In genomic region chr19:42203700-42204099, GRCh38 we compare ENCODE assay signal across 20 cellular contexts. TPM values are rescaled to one million over a fixed set of nuclear protein-coding genes. Genes with fewer than 3 reads are reported as not detected.
DNase-seq lines count a peak whose midpoint lies in the region; ATAC-seq, FAIRE-seq and TF ChIP-seq lines count a peak whose summit lies in the region.
"Had no signal": no experiment of that assay in that cellular context is flagged by ENCODE, and none has a peak within 500 bp of the region (broad histone marks: within the 10 kb centered on the region; RNA-seq: fewer than 3 reads in every experiment).

No MANE protein-coding gene starts in this region.

- no peak overlapping the region for H3K4me2 ChIP-seq in Karpas-422 (ENCODE audit: low read depth, low read length, poor library complexity, severe bottlenecking)
- no peak overlapping the region for H3K4me2 ChIP-seq in K562 (ENCODE audit: insufficient read depth, low read length)
- no peak overlapping the region for H3K4me2 ChIP-seq in osteoblast (ENCODE audit: insufficient read depth, low read length)

- H3K36me3 ChIP-seq in Karpas-422 (ENCODE audit: insufficient read depth, low read length): peaks cover 16% of the 10 kb centered on the region
- H3K36me3 ChIP-seq in K562 (ENCODE audit: control insufficient read depth, insufficient read depth, low read length): peaks cover 95% of the 10 kb centered on the region
- peaks cover 36% of the 10 kb centered on the region for H3K36me3 ChIP-seq in osteoblast (ENCODE audit: insufficient read depth, low read length)

- no peak for TF ChIP-seq EP300 in K562 (IDR thresholded peaks at IDR 0.05; ENCODE audit: low read length)

- BruUV-seq in K562 (replicated peaks; lab: Mats Ljungman, UMichigan): no TSS peak

- no peaks in the 10 kb centered on the region for H3K27me3 Mint-ChIP-seq in activated CD8-positive, alpha-beta memory T cell treated with anti-CD3 and anti-CD28 coated beads, Interleukin-2, amount 10 ng/mL, durations not matched to agents 7 days and 5 days

- H3K4me1 ChIP-seq in Karpas-422 (ENCODE audit: low read length) (peaks cover 18% of the 10 kb centered on the region), K562 (replicated peaks in 1 of 2; ENCODE audit: control insufficient read depth in 2 of 2, insufficient read depth in 2 of 2, low read length in 2 of 2) (peaks cover 50 to 51% of the 10 kb centered on the region in 2 experiments), osteoblast (ENCODE audit: insufficient read depth, low read length) (peaks cover 28% of the 10 kb centered on the region)
- H3K4me1 ChIP-seq: HAP-1 had no signal

- H3K9ac ChIP-seq in Karpas-422 (ENCODE audit: low read length) (no peak overlapping the region), K562 (ENCODE audit: insufficient read depth in 1 of 2, low read depth in 2 of 2, low read length in 2 of 2) (peak overlapping the region in 1 of 2 experiments; percentile 56; a peak in 2 of 4 replicates)

- H3K9me1 ChIP-seq in K562 (ENCODE audit: control insufficient read depth, insufficient read depth, low read length): peaks cover 4% of the 10 kb centered on the region

- CTCF ChIA-PET in activated CD8-positive, alpha-beta memory T cell treated with anti-CD3 and anti-CD28 coated beads, Interleukin-2, amount 10 ng/mL, durations not matched to agents 7 days and 5 days (lab: Charles Lee): interaction anchor here (1.7 to 7.3 kb wide), 2 partner anchors 9 to 18 kb away, joined by 4 to 75 read pairs; no protein-coding TSS in a partner anchor
- CTCF ChIA-PET in K562 (lab: Yijun Ruan, JAX; ENCODE audit: low intra/inter-chr PET ratio): no interaction called here

- H3K27ac Mint-ChIP-seq in activated CD8-positive, alpha-beta memory T cell treated with anti-CD3 and anti-CD28 coated beads, Interleukin-2, amount 10 ng/mL, durations not matched to agents 7 days and 5 days: peak overlapping the region; percentile 75

- no peak for DNase-seq in activated CD8-positive, alpha-beta memory T cell treated with anti-CD3 and anti-CD28 coated beads, Interleukin-2, amount 10 ng/mL, durations not matched to agents 7 days and 5 days
- no peak for DNase-seq in activated CD8-positive, alpha-beta memory T cell treated with anti-CD3 and anti-CD28 coated beads for 24 hours
- peak; percentile 58 for DNase-seq in Karpas-422
- DNase-seq in K562 (ENCODE audit: extremely low read depth in 1 of 4, low spot score in 3 of 4): no peak
- peak; percentile 77 for DNase-seq in osteoblast (ENCODE audit: insufficient read length, low spot score, missing footprints)
- DNase-seq in medulla oblongata (ENCODE audit: extremely low spot score): no peak
- DNase-seq: activated CD4-positive, CD25-positive, alpha-beta regulatory T cell; activated T-cell treated with anti-CD3 and anti-CD28 coated beads, Interleukin-2, amount 50 U/mL, for 1 hour; Caco-2; GDM1; mesendoderm; NCI-H1105; NCI-H748 treated with DMSO at 0.1 percent for 48 hours; Peyer's patch; stimulated activated CD4-positive, alpha-beta T cell treated with anti-CD3 and anti-CD28 coated beads, Interleukin-4, amount 100 ng/mL, for 24 hours; upper lobe of left lung had no signal

- H3K9me3 ChIP-seq in Karpas-422 (ENCODE audit: low read length) (no peaks in the 10 kb centered on the region), K562 (replicated peaks; ENCODE audit: control insufficient read depth, insufficient read depth, low read depth, low read length) (no peaks in the 10 kb centered on the region), osteoblast (ENCODE audit: low read depth, low read length) (no peaks in the 10 kb centered on the region)
- H3K9me3 ChIP-seq: Caco-2, gastroesophageal sphincter, HAP-1, Peyer's patch, upper lobe of left lung had no signal

- in situ Hi-C loops in K562 (cut with MboI): no loop called here

- H3K79me2 ChIP-seq in Karpas-422 (ENCODE audit: low read length) (peaks cover 8% of the 10 kb centered on the region; the same call in 1 of the 2 replicates), K562 (ENCODE audit: control insufficient read depth, insufficient read depth, low read length) (peaks cover 83% of the 10 kb centered on the region), osteoblast (ENCODE audit: insufficient read depth, low read length) (peaks cover 59% of the 10 kb centered on the region)

- H3K4me1 Mint-ChIP-seq in activated CD8-positive, alpha-beta memory T cell treated with anti-CD3 and anti-CD28 coated beads, Interleukin-2, amount 10 ng/mL, durations not matched to agents 7 days and 5 days: peaks cover 76% of the 10 kb centered on the region

- no peaks in the 10 kb centered on the region; the same call in 1 of the 2 replicates for H4K20me1 ChIP-seq in Karpas-422 (ENCODE audit: insufficient read depth, low read depth, low read length)
- H4K20me1 ChIP-seq in K562 (replicated peaks; ENCODE audit: control insufficient read depth, insufficient read depth, low read length): peaks cover 22% of the 10 kb centered on the region; the same call in 1 of the 2 replicates
- peaks cover 32% of the 10 kb centered on the region for H4K20me1 ChIP-seq in osteoblast (ENCODE audit: insufficient read depth, low read length)

- H3K4me3 ChIP-seq in Karpas-422 (ENCODE audit: low read length) (no peak overlapping the region), K562 (no peak overlapping the region), osteoblast (ENCODE audit: insufficient read depth, low read length) (no peak overlapping the region)
- H3K4me3 ChIP-seq: gastroesophageal sphincter, HAP-1, Peyer's patch, upper lobe of left lung had no signal

- 100% methylated on average over 2 of the region's 2 CpGs for WGBS in K562 (ENCODE audit: insufficient coverage, low coverage, missing lambda C conversion rate)

- no peak for TF ChIP-seq POLR2A in K562 (conservative IDR thresholded peaks at IDR 0.05)

- no peak for FAIRE-seq in K562 (lab: Jason Lieb, UNC)

- no peak overlapping the region for H3K27ac ChIP-seq in Karpas-422 (ENCODE audit: low read length)
- no peak overlapping the region for H3K27ac ChIP-seq in K562 (ENCODE audit: extremely low read depth, low read depth, low read length)
- H3K27ac ChIP-seq in osteoblast (ENCODE audit: low read depth, low read length): no peak overlapping the region
- H3K27ac ChIP-seq: gastroesophageal sphincter, Peyer's patch had no signal

- TF ChIP-seq CTCF in K562 (IDR thresholded peaks at IDR 0.05 in 2 of 3, conservative IDR thresholded peaks at IDR 0.05 in 1 of 3; ENCODE audit: insufficient read depth in 2 of 3, low read depth in 1 of 3, low read length in 3 of 3) (no peak), osteoblast (IDR thresholded peaks at IDR 0.05; ENCODE audit: extremely low read depth, low read depth, low read length) (no peak)

- H3K27me3 ChIP-seq in Karpas-422 (ENCODE audit: low read length) (no peaks in the 10 kb centered on the region), K562 (ENCODE audit: control insufficient read depth in 2 of 2, insufficient read depth in 2 of 2, low read length in 2 of 2) (no peaks in the 10 kb centered on the region; a peak in 1 of 5 replicates), osteoblast (ENCODE audit: insufficient read depth, low read length) (no peaks in the 10 kb centered on the region)
- H3K27me3 ChIP-seq: gastroesophageal sphincter, Peyer's patch, upper lobe of left lung had no signal

- H3K9me3 Mint-ChIP-seq in activated CD8-positive, alpha-beta memory T cell treated with anti-CD3 and anti-CD28 coated beads, Interleukin-2, amount 10 ng/mL, durations not matched to agents 7 days and 5 days (ENCODE audit: low read depth): no peaks in the 10 kb centered on the region

- H2AFZ ChIP-seq in Karpas-422 (ENCODE audit: low read length) (no peak overlapping the region), K562 (ENCODE audit: low read depth, low read length) (no peak overlapping the region), osteoblast (ENCODE audit: low read length) (no peak overlapping the region)

- H3K4me3 Mint-ChIP-seq in activated CD8-positive, alpha-beta memory T cell treated with anti-CD3 and anti-CD28 coated beads, Interleukin-2, amount 10 ng/mL, durations not matched to agents 7 days and 5 days: no peak overlapping the region

- intact Hi-C loops in K562 (cut with micrococcal nuclease): no loop called here

- TF ChIP-seq RAD21 in K562 (CRISPR knock-in tag; conservative IDR thresholded peaks at IDR 0.05 in 1 of 2, IDR thresholded peaks at IDR 0.05 in 1 of 2): no peak

- POLR2A ChIA-PET in K562 (lab: Yijun Ruan, JAX): interaction anchor here (0.6 kb wide), 1 partner anchor 13 kb away, joined by 3 read pairs; no protein-coding TSS in a partner anchor

- ATAC-seq in activated CD8-positive, alpha-beta memory T cell treated with anti-CD3 and anti-CD28 coated beads, Interleukin-2, amount 10 ng/mL, durations not matched to agents 7 days and 5 days: no peak
- ATAC-seq in K562 (no peak), GM18867 (IDR thresholded peaks at IDR 0.05; ENCODE audit: unreplicated experiment) (no peak), HG03442 (IDR thresholded peaks at IDR 0.05; ENCODE audit: unreplicated experiment) (no peak)
- ATAC-seq: gastroesophageal sphincter had no signal

- H3K9me2 ChIP-seq in Karpas-422 (replicated peaks; ENCODE audit: insufficient read depth, low read length): no peaks in the 10 kb centered on the region

- H3K36me3 Mint-ChIP-seq in activated CD8-positive, alpha-beta memory T cell treated with anti-CD3 and anti-CD28 coated beads, Interleukin-2, amount 10 ng/mL, durations not matched to agents 7 days and 5 days: peaks cover 65% of the 10 kb centered on the region

RNA-seq across cellular contexts. Expression of gene DEDD2, which starts 13.8 kb away (rescaled TPM):
- total RNA-seq in activated CD8-positive, alpha-beta memory T cell treated with anti-CD3 and anti-CD28 coated beads, Interleukin-2, amount 10 ng/mL, durations not matched to agents 7 days and 5 days: 10 to 100 TPM; 35.8 to 40.7 TPM
- total RNA-seq in Karpas-422 (2014; rRNA removed; shearing (Covaris generic); ENCODE audit: low replicate concordance): 16.3 and 42.7 TPM in 2 replicates
- 11.8 and 32.9 TPM in 2 replicates for total RNA-seq in K562 (2011; cell fraction: chromatin; rRNA removed; ENCODE audit: low replicate concordance)
- 28.2 and 29.9 TPM in 2 replicates for total RNA-seq in K562 (2011; cell fraction: nucleolus; rRNA removed)
- 20.2 and 21.2 TPM in 2 replicates for total RNA-seq in K562 (2011; cell fraction: nucleoplasm; rRNA removed)
- total RNA-seq in K562 (2014; rRNA removed): 37.5 and 53.6 TPM in 2 replicates
- 12.5 and 16.8 TPM in 2 replicates for total RNA-seq in K562 (2014; rRNA removed; fragmentation: Illumina TruSeq; extraction: Trizol)
- 24.1 and 24.5 TPM in 2 replicates for total RNA-seq in K562 (2015; rRNA removed; fragmentation: Illumina TruSeq; extraction: Trizol)
- 35.9 and 37.3 TPM in 2 replicates for total RNA-seq in K562 (2021)
- polyA plus RNA-seq in K562 (2011; rRNA removed): 29.2 and 36.2 TPM in 2 replicates
- 52.8 and 104 TPM in 2 replicates for polyA plus RNA-seq in K562 (2011; cell fraction: cytosol; rRNA removed)
- polyA plus RNA-seq in K562 (2011; cell fraction: nucleus; rRNA removed): 35.0 and 53.5 TPM in 2 replicates
- polyA plus RNA-seq in K562 (2012): 28.1 and 29.6 TPM in 2 replicates
- polyA plus RNA-seq in K562 (2014; fragmentation: Illumina TruSeq; extraction: Trizol): 31.3 and 34.0 TPM in 2 replicates
- polyA plus RNA-seq in K562 (2014; fragmentation: Nextera tagmentation; extraction: Ambion mirVana): 1 to 10 TPM; 4.3 to 4.7 TPM
- polyA plus RNA-seq in K562 (2014; rRNA removed): 43.0 and 47.8 TPM in 2 replicates
- polyA minus RNA-seq in K562 (2011; rRNA and poly(A)+ RNA removed): 9.9 and 15.1 TPM in 2 replicates
- 15.5 and 17.2 TPM in 2 replicates for polyA minus RNA-seq in K562 (2011; cell fraction: cytosol; rRNA and poly(A)+ RNA removed)
- polyA minus RNA-seq in K562 (2011; cell fraction: nucleus; rRNA and poly(A)+ RNA removed): 8.8 and 9.7 TPM in 2 replicates
- 19.9 and 26.2 TPM in 2 replicates for total RNA-seq in osteoblast

RNA-seq across cellular contexts. Expression of gene ZNF526, which starts 16.4 kb away (rescaled TPM):
- 10 to 100 TPM; 21.9 to 24.4 TPM for total RNA-seq in activated CD8-positive, alpha-beta memory T cell treated with anti-CD3 and anti-CD28 coated beads, Interleukin-2, amount 10 ng/mL, durations not matched to agents 7 days and 5 days
- total RNA-seq in Karpas-422 (2014; rRNA removed; shearing (Covaris generic); ENCODE audit: low replicate concordance): 3.4 and 9.1 TPM in 2 replicates
- total RNA-seq in K562 (2011; cell fraction: chromatin; rRNA removed; ENCODE audit: low replicate concordance): 21.1 and 52.8 TPM in 2 replicates
- total RNA-seq in K562 (2011; cell fraction: nucleolus; rRNA removed): 30.7 and 40.2 TPM in 2 replicates
- total RNA-seq in K562 (2011; cell fraction: nucleoplasm; rRNA removed): 23.1 and 30.6 TPM in 2 replicates
- 8.3 and 11.5 TPM in 2 replicates for total RNA-seq in K562 (2014; rRNA removed)
- total RNA-seq in K562 (2014; rRNA removed; fragmentation: Illumina TruSeq; extraction: Trizol): 5.3 and 6.1 TPM in 2 replicates
- 7.6 and 8.2 TPM in 2 replicates for total RNA-seq in K562 (2015; rRNA removed; fragmentation: Illumina TruSeq; extraction: Trizol)
- total RNA-seq in K562 (2021): 17.9 and 19.9 TPM in 2 replicates
- polyA plus RNA-seq in K562 (2011; rRNA removed): 4.2 and 8.3 TPM in 2 replicates
- 5.2 and 8.1 TPM in 2 replicates for polyA plus RNA-seq in K562 (2011; cell fraction: cytosol; rRNA removed)
- polyA plus RNA-seq in K562 (2011; cell fraction: nucleus; rRNA removed): 7.2 and 8.4 TPM in 2 replicates
- polyA plus RNA-seq in K562 (2012): 8.0 and 13.2 TPM in 2 replicates
- 6.5 and 8.6 TPM in 2 replicates for polyA plus RNA-seq in K562 (2014; fragmentation: Illumina TruSeq; extraction: Trizol)
- 1 to 10 TPM; 1.3 to 2.2 TPM for polyA plus RNA-seq in K562 (2014; fragmentation: Nextera tagmentation; extraction: Ambion mirVana)
- 6.2 and 7.4 TPM in 2 replicates for polyA plus RNA-seq in K562 (2014; rRNA removed)
- 10.0 and 13.2 TPM in 2 replicates for polyA minus RNA-seq in K562 (2011; rRNA and poly(A)+ RNA removed)
- 6.9 TPM in 2 replicates for polyA minus RNA-seq in K562 (2011; cell fraction: cytosol; rRNA and poly(A)+ RNA removed)
- 9.0 and 12.9 TPM in 2 replicates for polyA minus RNA-seq in K562 (2011; cell fraction: nucleus; rRNA and poly(A)+ RNA removed)
- total RNA-seq in osteoblast: 11.5 and 11.9 TPM in 2 replicates

RNA-seq across cellular contexts. Expression of gene GSK3A, which starts 38.7 kb away (rescaled TPM):
- total RNA-seq in activated CD8-positive, alpha-beta memory T cell treated with anti-CD3 and anti-CD28 coated beads, Interleukin-2, amount 10 ng/mL, durations not matched to agents 7 days and 5 days: 10 to 100 TPM; 47.3 to 53.8 TPM
- 17.7 and 29.3 TPM in 2 replicates for total RNA-seq in Karpas-422 (2014; rRNA removed; shearing (Covaris generic); ENCODE audit: low replicate concordance)
- 22.4 and 48.7 TPM in 2 replicates for total RNA-seq in K562 (2011; cell fraction: chromatin; rRNA removed; ENCODE audit: low replicate concordance)
- total RNA-seq in K562 (2011; cell fraction: nucleolus; rRNA removed): 25.8 and 28.0 TPM in 2 replicates
- 24.6 and 32.8 TPM in 2 replicates for total RNA-seq in K562 (2011; cell fraction: nucleoplasm; rRNA removed)
- total RNA-seq in K562 (2014; rRNA removed): 22.7 and 25.2 TPM in 2 replicates
- total RNA-seq in K562 (2014; rRNA removed; fragmentation: Illumina TruSeq; extraction: Trizol): 16.6 and 21.4 TPM in 2 replicates
- total RNA-seq in K562 (2015; rRNA removed; fragmentation: Illumina TruSeq; extraction: Trizol): 31.4 and 33.3 TPM in 2 replicates
- 54.9 and 56.0 TPM in 2 replicates for total RNA-seq in K562 (2021)
- 49.3 and 61.9 TPM in 2 replicates for polyA plus RNA-seq in K562 (2011; rRNA removed)
- 72.0 and 94.0 TPM in 2 replicates for polyA plus RNA-seq in K562 (2011; cell fraction: cytosol; rRNA removed)
- 46.6 and 64.9 TPM in 2 replicates for polyA plus RNA-seq in K562 (2011; cell fraction: nucleus; rRNA removed)
- 48.3 and 56.6 TPM in 2 replicates for polyA plus RNA-seq in K562 (2012)
- polyA plus RNA-seq in K562 (2014; fragmentation: Illumina TruSeq; extraction: Trizol): 90.0 and 90.7 TPM in 2 replicates
- under 1 TPM; 0.62 to 0.89 TPM for polyA plus RNA-seq in K562 (2014; fragmentation: Nextera tagmentation; extraction: Ambion mirVana)
- polyA plus RNA-seq in K562 (2014; rRNA removed): 54.2 and 55.4 TPM in 2 replicates
- polyA minus RNA-seq in K562 (2011; rRNA and poly(A)+ RNA removed): 18.3 and 32.8 TPM in 2 replicates
- polyA minus RNA-seq in K562 (2011; cell fraction: cytosol; rRNA and poly(A)+ RNA removed): 31.4 and 33.4 TPM in 2 replicates
- polyA minus RNA-seq in K562 (2011; cell fraction: nucleus; rRNA and poly(A)+ RNA removed): 7.9 and 9.6 TPM in 2 replicates
- 16.2 and 18.1 TPM in 2 replicates for total RNA-seq in osteoblast

RNA-seq across cellular contexts. Expression of gene ERF, which starts 51.2 kb away (rescaled TPM):
- 10 to 100 TPM; 43.5 to 58.7 TPM for total RNA-seq in activated CD8-positive, alpha-beta memory T cell treated with anti-CD3 and anti-CD28 coated beads, Interleukin-2, amount 10 ng/mL, durations not matched to agents 7 days and 5 days
- 36.4 and 53.6 TPM in 2 replicates for total RNA-seq in Karpas-422 (2014; rRNA removed; shearing (Covaris generic); ENCODE audit: low replicate concordance)
- 105 and 266 TPM in 2 replicates for total RNA-seq in K562 (2011; cell fraction: chromatin; rRNA removed; ENCODE audit: low replicate concordance)
- 150 and 152 TPM in 2 replicates for total RNA-seq in K562 (2011; cell fraction: nucleolus; rRNA removed)
- 89.4 and 93.6 TPM in 2 replicates for total RNA-seq in K562 (2011; cell fraction: nucleoplasm; rRNA removed)
- total RNA-seq in K562 (2014; rRNA removed) (27.1 and 29.8 TPM in 2 replicates), K562 (2014; rRNA removed; fragmentation: Illumina TruSeq; extraction: Trizol) (19.0 and 20.0 TPM in 2 replicates), K562 (2015; rRNA removed; fragmentation: Illumina TruSeq; extraction: Trizol) (26.5 and 30.0 TPM in 2 replicates), K562 (2021) (72.7 and 75.4 TPM in 2 replicates), osteoblast (31.8 and 44.8 TPM in 2 replicates)
- polyA plus RNA-seq in K562 (2011; rRNA removed) (27.0 and 41.5 TPM in 2 replicates), K562 (2014; fragmentation: Illumina TruSeq; extraction: Trizol) (28.9 and 45.7 TPM in 2 replicates), K562 (2014; fragmentation: Nextera tagmentation; extraction: Ambion mirVana) (under 1 TPM; 0.03 to 0.13 TPM), K562 (2014; rRNA removed) (54.9 and 62.2 TPM in 2 replicates)
- 33.1 and 53.6 TPM in 2 replicates for polyA plus RNA-seq in K562 (2011; cell fraction: cytosol; rRNA removed)
- polyA plus RNA-seq in K562 (2011; cell fraction: nucleus; rRNA removed): 142 and 197 TPM in 2 replicates
- polyA plus RNA-seq in K562 (2012): 34.3 and 44.0 TPM in 2 replicates
- polyA minus RNA-seq in K562 (2011; rRNA and poly(A)+ RNA removed): 16.2 and 21.5 TPM in 2 replicates
- 31.7 and 33.0 TPM in 2 replicates for polyA minus RNA-seq in K562 (2011; cell fraction: cytosol; rRNA and poly(A)+ RNA removed)
- polyA minus RNA-seq in K562 (2011; cell fraction: nucleus; rRNA and poly(A)+ RNA removed): 30.3 and 43.7 TPM in 2 replicates

Comparison
In these comparisons a context has a peak if more than half of its experiments do, and no peak if none do; other contexts are left out.
1. DNase-seq: peak in Karpas-422 (single experiment) and osteoblast (single experiment); none in activated CD8-positive, alpha-beta memory T cell treated with anti-CD3 and anti-CD28 coated beads, Interleukin-2, amount 10 ng/mL, durations not matched to agents 7 days and 5 days (single experiment), activated CD8-positive, alpha-beta memory T cell treated with anti-CD3 and anti-CD28 coated beads for 24 hours (single experiment), K562 (0 of 4) and medulla oblongata (single experiment).